1 cellular context compared by ENCODE assay signal in genomic region chr15:99121691-99122410, GRCh38.
TF ChIP-seq lines count a peak whose summit lies in the region.

No MANE protein-coding gene starts in this region.

TF ChIP-seq in IMR-90, 13 proteins besides CTCF, POLR2A, EP300 and RAD21 (continued from another document):
- TF ChIP-seq BHLHE40 (IDR thresholded peaks at IDR 0.05; ENCODE audit: low read depth, low read length) (no peak), RFX5 (IDR thresholded peaks at IDR 0.05; ENCODE audit: low read depth, low read length) (no peak), USF2 (IDR thresholded peaks at IDR 0.05; ENCODE audit: low read depth, low read length) (no peak)
